12 cellular contexts compared by ENCODE assay signal in genomic region chr11:74849525-74850391, GRCh38.
A peak's percentile ranks its signal among the peaks of the same experiment; 100 is the strongest.
DNase-seq lines count a peak whose midpoint lies in the region; TF ChIP-seq lines count a peak whose summit lies in the region.
"Had no signal": no experiment of that assay in that cellular context is flagged by ENCODE, and none has a peak within 500 bp of the region (broad histone marks: within the 10 kb centered on the region; RNA-seq: fewer than 3 reads in every experiment).

No MANE protein-coding gene starts in this region.

- H3K27me3 ChIP-seq in neural progenitor cell = no peaks in the 10 kb centered on the region
- H3K27me3 ChIP-seq: uterus had no signal

- H2AFZ ChIP-seq in neural progenitor cell (replicated peaks) = no peak overlapping the region

- peak overlapping the region; percentile 15 for H3K27ac Mint-ChIP-seq in neural progenitor cell
- H3K27ac Mint-ChIP-seq in activated T-helper 2 cell treated with anti-CD3 and anti-CD28 coated beads, Interferon-gamma antibody, Interleukin-2, Interleukin-4, amounts not matched to agents 10 μg/mL and 5 μg/mL and 100 μg/mL, durations not matched to agents 14 hours and 24 hours and 36 hours = no peak overlapping the region
- H3K27ac Mint-ChIP-seq: activated naive CD4-positive, alpha-beta T cell treated with anti-CD3 and anti-CD28 coated beads for 36 hours had no signal

- intact Hi-C loops in activated T-helper 2 cell treated with anti-CD3 and anti-CD28 coated beads, Interferon-gamma antibody, Interleukin-2, Interleukin-4, amounts not matched to agents 10 μg/mL and 5 μg/mL and 100 μg/mL, durations not matched to agents 14 hours and 24 hours and 36 hours (cut with micrococcal nuclease) = no loop called here

- H3K36me3 Mint-ChIP-seq in neural progenitor cell = peaks cover 14% of the 10 kb centered on the region
- H3K36me3 Mint-ChIP-seq in activated T-helper 2 cell treated with anti-CD3 and anti-CD28 coated beads, Interferon-gamma antibody, Interleukin-2, Interleukin-4, amounts not matched to agents 10 μg/mL and 5 μg/mL and 100 μg/mL, durations not matched to agents 14 hours and 24 hours and 36 hours (ENCODE audit: low read depth) = peaks cover 38% of the 10 kb centered on the region

- H3K79me2 ChIP-seq in neural progenitor cell (ENCODE audit: low read depth) = no peaks in the 10 kb centered on the region

- peaks cover 13% of the 10 kb centered on the region for H3F3A ChIP-seq in neural progenitor cell (ENCODE audit: low read depth)

- no peaks in the 10 kb centered on the region for H3K36me3 ChIP-seq in neural progenitor cell
- H3K36me3 ChIP-seq: uterus had no signal

- no peak overlapping the region for H3K9ac ChIP-seq in neural progenitor cell
- H3K9ac ChIP-seq: KMS-11 had no signal

- no peak overlapping the region for H3K4me3 ChIP-seq in neural progenitor cell
- H3K4me3 ChIP-seq: uterus had no signal

- H3K9me3 ChIP-seq in neural progenitor cell (ENCODE audit: low read depth) = no peaks in the 10 kb centered on the region
- H3K9me3 ChIP-seq: uterus had no signal

- no peak overlapping the region for H3K4me3 Mint-ChIP-seq in neural progenitor cell
- no peak overlapping the region for H3K4me3 Mint-ChIP-seq in activated T-helper 2 cell treated with anti-CD3 and anti-CD28 coated beads, Interferon-gamma antibody, Interleukin-2, Interleukin-4, amounts not matched to agents 10 μg/mL and 5 μg/mL and 100 μg/mL, durations not matched to agents 14 hours and 24 hours and 36 hours (ENCODE audit: low read depth)
- H3K4me3 Mint-ChIP-seq: activated naive CD4-positive, alpha-beta T cell treated with anti-CD3 and anti-CD28 coated beads for 36 hours had no signal

- DNase-seq in ELR (ENCODE audit: low read depth) (peak; percentile 92), NCI-H146 treated with DMSO at 0.1 percent for 48 hours (lab: John Stamatoyannopoulos, UW; ENCODE audit: unreplicated experiment) (peak; percentile 2), epithelial cell of prostate (ENCODE audit: low read depth, low spot score) (peak; percentile 3), neural progenitor cell (ENCODE audit: low spot score) (peak; percentile 51), activated T-cell treated with anti-CD3 and anti-CD28 coated beads for 4 hours (no peak), NCI-H345 treated with DMSO at 0.1 percent for 48 hours (lab: John Stamatoyannopoulos, UW; ENCODE audit: unreplicated experiment) (no peak), NCI-H345 (lab: John Stamatoyannopoulos, UW) (no peak)
- DNase-seq in activated T-helper 2 cell treated with anti-CD3 and anti-CD28 coated beads, Interferon-gamma antibody, Interleukin-2, Interleukin-4, amounts not matched to agents 10 μg/mL and 5 μg/mL and 100 μg/mL, durations not matched to agents 14 hours and 24 hours and 36 hours (ENCODE audit: low spot score) = no peak
- DNase-seq: activated naive CD4-positive, alpha-beta T cell treated with anti-CD3 and anti-CD28 coated beads for 36 hours; stimulated activated CD4-positive, alpha-beta T cell treated with anti-CD3 and anti-CD28 coated beads, Interleukin-4, amount 100 ng/mL, for 24 hours; uterus had no signal

- TF ChIP-seq CTCF in neural progenitor cell (IDR thresholded peaks at IDR 0.05) = no peak

- peak overlapping the region; percentile 12 for H3K27ac ChIP-seq in epithelial cell of prostate
- H3K27ac ChIP-seq in neural progenitor cell = peak overlapping the region; percentile 3
- H3K27ac ChIP-seq: KMS-11, uterus had no signal

- H3K9me3 Mint-ChIP-seq in neural progenitor cell = no peaks in the 10 kb centered on the region
- H3K9me3 Mint-ChIP-seq in activated T-helper 2 cell treated with anti-CD3 and anti-CD28 coated beads, Interferon-gamma antibody, Interleukin-2, Interleukin-4, amounts not matched to agents 10 μg/mL and 5 μg/mL and 100 μg/mL, durations not matched to agents 14 hours and 24 hours and 36 hours = no peaks in the 10 kb centered on the region
- H3K9me3 Mint-ChIP-seq: activated naive CD4-positive, alpha-beta T cell treated with anti-CD3 and anti-CD28 coated beads for 36 hours had no signal

- no peaks in the 10 kb centered on the region for H3K27me3 Mint-ChIP-seq in neural progenitor cell (ENCODE audit: insufficient read depth, low read depth)
- no peaks in the 10 kb centered on the region for H3K27me3 Mint-ChIP-seq in activated T-helper 2 cell treated with anti-CD3 and anti-CD28 coated beads, Interferon-gamma antibody, Interleukin-2, Interleukin-4, amounts not matched to agents 10 μg/mL and 5 μg/mL and 100 μg/mL, durations not matched to agents 14 hours and 24 hours and 36 hours (ENCODE audit: low read depth)

- peaks cover 15% of the 10 kb centered on the region for H3K4me1 ChIP-seq in neural progenitor cell
- H3K4me1 ChIP-seq: uterus had no signal

- peak overlapping the region; percentile 24 for H3K4me2 ChIP-seq in neural progenitor cell
- H3K4me2 ChIP-seq: KMS-11 had no signal

- H4K20me1 ChIP-seq in neural progenitor cell (ENCODE audit: low read depth) = no peaks in the 10 kb centered on the region

- H3K4me1 Mint-ChIP-seq in neural progenitor cell = peaks cover 13% of the 10 kb centered on the region
- peaks cover 3% of the 10 kb centered on the region for H3K4me1 Mint-ChIP-seq in activated T-helper 2 cell treated with anti-CD3 and anti-CD28 coated beads, Interferon-gamma antibody, Interleukin-2, Interleukin-4, amounts not matched to agents 10 μg/mL and 5 μg/mL and 100 μg/mL, durations not matched to agents 14 hours and 24 hours and 36 hours (ENCODE audit: low read depth)

Comparison
In these comparisons a context has a peak if more than half of its experiments do, and no peak if none do; other contexts are left out.
1. DNase-seq: peak in ELR (single experiment), NCI-H146 treated with DMSO at 0.1 percent for 48 hours (single experiment), epithelial cell of prostate (single experiment) and neural progenitor cell (single experiment); none in activated T-helper 2 cell treated with anti-CD3 and anti-CD28 coated beads, Interferon-gamma antibody, Interleukin-2, Interleukin-4, amounts not matched to agents 10 μg/mL and 5 μg/mL and 100 μg/mL, durations not matched to agents 14 hours and 24 hours and 36 hours (single experiment), activated T-cell treated with anti-CD3 and anti-CD28 coated beads for 4 hours (single experiment), NCI-H345 treated with DMSO at 0.1 percent for 48 hours (single experiment) and NCI-H345 (single experiment).